In genomic region chr1:23904748-23905357, GRCh38 we compare ENCODE assay signal across 1 cellular context.
A peak's percentile ranks its signal among the peaks of the same experiment; 100 is the strongest.
TF ChIP-seq lines count a peak whose summit lies in the region.

No MANE protein-coding gene starts in this region.

TF ChIP-seq in GM12878, 131 proteins besides CTCF, POLR2A, EP300 and RAD21 (continues in another document):
- TF ChIP-seq RBBP5 (conservative IDR thresholded peaks at IDR 0.05) (no peak), IRF5 (IDR thresholded peaks at IDR 0.05; ENCODE audit: borderline replicate concordance) (no peak), BACH1 (IDR thresholded peaks at IDR 0.05; ENCODE audit: borderline replicate concordance) (peak; percentile 44; the same call in 1 of the 2 replicates), CREB1 (IDR thresholded peaks at IDR 0.05; ENCODE audit: low read depth) (no peak), RAD51 (IDR thresholded peaks at IDR 0.05) (peak; percentile 77), BCLAF1 (IDR thresholded peaks at IDR 0.05) (no peak), POLR2AphosphoS5 (IDR thresholded peaks at IDR 0.05; ENCODE audit: low read length) (0 out of 2 replicates have a peak, but pooled peaks have one; percentile 33), CUX1 (IDR thresholded peaks at IDR 0.05; ENCODE audit: insufficient replicate concordance, low read depth, low read length) (no peak), SKIL (IDR thresholded peaks at IDR 0.05; ENCODE audit: low read depth, poor library complexity, severe bottlenecking) (peak; percentile 93), POLR2AphosphoS2 (IDR thresholded peaks at IDR 0.05; ENCODE audit: low read depth, low read length) (no peak), CBFB (IDR thresholded peaks at IDR 0.05; ENCODE audit: low read depth) (peak; percentile 91), SUZ12 (IDR thresholded peaks at IDR 0.05; ENCODE audit: unreplicated experiment) (no peak), GABPA (IDR thresholded peaks at IDR 0.05; ENCODE audit: low read depth) (no peak), MAX (IDR thresholded peaks at IDR 0.05; ENCODE audit: low read depth, low read length) (no peak), LARP7 (IDR thresholded peaks at IDR 0.05) (no peak), ZNF687 (IDR thresholded peaks at IDR 0.05) (0 out of 2 replicates have a peak, but pooled peaks have one; percentile 33), MEF2B (IDR thresholded peaks at IDR 0.05; ENCODE audit: partially characterized antibody, poor library complexity, severe bottlenecking) (peak; percentile 40), TCF3 (IDR thresholded peaks at IDR 0.05; ENCODE audit: borderline replicate concordance, insufficient read depth, low read depth, low read length) (peak; percentile 10; the same call in 1 of the 2 replicates), HDAC6 (IDR thresholded peaks at IDR 0.05; ENCODE audit: unreplicated experiment) (no peak), BHLHE40 (IDR thresholded peaks at IDR 0.05; ENCODE audit: borderline replicate concordance in 1 of 2, low read depth in 2 of 2, low read length in 1 of 2) (peak in 1 of 2 experiments; percentile 55; a peak in 1 of 4 replicates), SP1 (IDR thresholded peaks at IDR 0.05; ENCODE audit: low read depth, low read length) (no peak), KAT2A (conservative IDR thresholded peaks at IDR 0.05; ENCODE audit: control insufficient read depth, low read depth, low read length) (no peak), SPI1 (IDR thresholded peaks at IDR 0.05; ENCODE audit: borderline replicate concordance, insufficient read depth, low read depth, low read length) (peak; percentile 21; the same call in 1 of the 2 replicates), IKZF2 (IDR thresholded peaks at IDR 0.05) (peak; percentile 83 to 90; a peak in 3 of 4 replicates), ZNF622 (IDR thresholded peaks at IDR 0.05) (no peak), WRNIP1 (IDR thresholded peaks at IDR 0.05; ENCODE audit: borderline replicate concordance, low read depth, low read length) (no peak), MTA2 (IDR thresholded peaks at IDR 0.05; ENCODE audit: low read depth) (peak; percentile 80), TCF12 (IDR thresholded peaks at IDR 0.05; ENCODE audit: low read depth, low read length) (0 out of 2 replicates have a peak, but pooled peaks have one; percentile 14), PBX3 (IDR thresholded peaks at IDR 0.05; ENCODE audit: insufficient replicate concordance, low read depth, low read length) (no peak), FOXK2 (IDR thresholded peaks at IDR 0.05) (no peak), IRF3 (IDR thresholded peaks at IDR 0.05) (no peak), PAX5 (IDR thresholded peaks at IDR 0.05; ENCODE audit: borderline replicate concordance, low read depth, low read length) (peak; percentile 72), JUNB (IDR thresholded peaks at IDR 0.05) (peak; percentile 77), CHD4 (IDR thresholded peaks at IDR 0.05) (no peak), MEF2A (IDR thresholded peaks at IDR 0.05; ENCODE audit: insufficient read depth, low read depth, low read length) (0 out of 2 replicates have a peak, but pooled peaks have one; percentile 46), RCOR1 (conservative IDR thresholded peaks at IDR 0.05; ENCODE audit: low read depth, low read length) (no peak), HDAC2 (IDR thresholded peaks at IDR 0.05) (no peak), PKNOX1 (IDR thresholded peaks at IDR 0.05) (no peak), IKZF1 (conservative IDR thresholded peaks at IDR 0.05) (peak; percentile 76), SRF (IDR thresholded peaks at IDR 0.05; ENCODE audit: low read depth in 2 of 2, low read length in 2 of 2) (no peak), NR2C1 (IDR thresholded peaks at IDR 0.05) (no peak)
